Comparison of ENCODE assay signal across 9 cellular contexts in genomic region chr1:54122131-54122751, GRCh38. TPM values are rescaled to one million over a fixed set of nuclear protein-coding genes. Genes with fewer than 3 reads are reported as not detected.
DNase-seq lines count a peak whose midpoint lies in the region; ATAC-seq and TF ChIP-seq lines count a peak whose summit lies in the region.
"Had no signal": no experiment of that assay in that cellular context is flagged by ENCODE, and none has a peak within 500 bp of the region (broad histone marks: within the 10 kb centered on the region; RNA-seq: fewer than 3 reads in every experiment).

No MANE protein-coding gene starts in this region.

- no peak overlapping the region for H3K23ac ChIP-seq in trophoblast cell (ENCODE audit: low read length)

- WGBS in HUES64: 39% methylated on average over 11 of the region's 14 CpGs
- WGBS in esophagus muscularis mucosa: 66% methylated on average over 12 of the region's 14 CpGs
- WGBS in trophoblast cell (ENCODE audit: extremely low coverage, insufficient coverage, insufficient read length): no CpG with 5 or more reads among the region's 14 CpGs

- H2BK120ac ChIP-seq in trophoblast cell (ENCODE audit: insufficient read depth, low read length, poor library complexity): no peak overlapping the region

- no peak for ATAC-seq in activated T-helper 17 cell treated with anti-CD3 and anti-CD28 coated beads, Interleukin-2, amount 50 U/mL, for 72 hours (replicated peaks)
- ATAC-seq in GM18502 (IDR thresholded peaks at IDR 0.05; ENCODE audit: poor library complexity, unreplicated experiment): no peak

- no peaks in the 10 kb centered on the region for H3K27me3 Mint-ChIP-seq in activated T-helper 17 cell treated with anti-CD3 and anti-CD28 coated beads, Interleukin-2, amount 50 U/mL, for 72 hours

- H3K4ac ChIP-seq in trophoblast cell (ENCODE audit: low read depth, low read length): no peak overlapping the region

- H3K9ac ChIP-seq in HUES64 (ENCODE audit: low read depth, low read length) (no peak overlapping the region), trophoblast cell (ENCODE audit: low read length) (no peak overlapping the region)

- H3K36me3 Mint-ChIP-seq in activated T-helper 17 cell treated with anti-CD3 and anti-CD28 coated beads, Interleukin-2, amount 50 U/mL, for 72 hours (ENCODE audit: low read depth): no peaks in the 10 kb centered on the region

- no peak overlapping the region for H3K14ac ChIP-seq in trophoblast cell (ENCODE audit: low read length)

- H4K91ac ChIP-seq in trophoblast cell (ENCODE audit: low read depth, low read length): no peak overlapping the region

- H3K4me2 ChIP-seq in DOHH2 (ENCODE audit: low read length) (peak overlapping the region; percentile 22; the same call in 1 of the 2 replicates), trophoblast cell (ENCODE audit: low read length) (peak overlapping the region; percentile 54)

- no peak overlapping the region for H2BK5ac ChIP-seq in trophoblast cell (ENCODE audit: low read depth, low read length, poor library complexity)

- no peaks in the 10 kb centered on the region for H3K79me1 ChIP-seq in trophoblast cell (ENCODE audit: low read length)

- intact Hi-C loops in esophagus muscularis mucosa (cut with DNase I): loop anchor here (10.0 kb wide), 1 partner anchor 293 kb away; no protein-coding TSS in a partner anchor

- no peak overlapping the region for H2AK5ac ChIP-seq in trophoblast cell (ENCODE audit: low read length)

- H3K4me1 Mint-ChIP-seq in activated T-helper 17 cell treated with anti-CD3 and anti-CD28 coated beads, Interleukin-2, amount 50 U/mL, for 72 hours: no peaks in the 10 kb centered on the region

- H3K27me3 ChIP-seq in DOHH2 (ENCODE audit: control insufficient read depth, low read length) (peaks cover 5% of the 10 kb centered on the region; the same call in 1 of the 2 replicates), HUES64 (ENCODE audit: insufficient read depth, low read length) (peaks cover 14% of the 10 kb centered on the region), esophagus muscularis mucosa (peaks cover 0 to 9% (median 0%) of the 10 kb centered on the region in 4 donors), trophoblast cell (ENCODE audit: insufficient read depth, low read length) (no peaks in the 10 kb centered on the region)
- H3K27me3 ChIP-seq: ovary, uterus had no signal

- no peaks in the 10 kb centered on the region for H3K9me2 ChIP-seq in DOHH2 (replicated peaks; ENCODE audit: control insufficient read depth, low read length)

- DNase-seq in esophagus muscularis mucosa (ENCODE audit: extremely low spot score): no peak
- no peak for DNase-seq in trophoblast cell
- no peak for DNase-seq in GM13977 (ENCODE audit: low spot score)

- no peak overlapping the region for H2BK12ac ChIP-seq in trophoblast cell (ENCODE audit: low read length)

- H3K27ac ChIP-seq in DOHH2 (ENCODE audit: low read depth, low read length): no peak overlapping the region
- no peak overlapping the region for H3K27ac ChIP-seq in HUES64 (ENCODE audit: low read depth, low read length)
- no peak overlapping the region for H3K27ac ChIP-seq in esophagus muscularis mucosa (replicated peaks in 1 of 4)
- no peak overlapping the region for H3K27ac ChIP-seq in trophoblast cell (ENCODE audit: low read depth, low read length)
- H3K27ac ChIP-seq: ovary had no signal

- no peak overlapping the region for H4K8ac ChIP-seq in trophoblast cell (ENCODE audit: low read depth, low read length)

- H3K79me2 ChIP-seq in DOHH2 (ENCODE audit: control insufficient read depth, low read length) (no peaks in the 10 kb centered on the region), trophoblast cell (ENCODE audit: control insufficient read depth, insufficient read depth, low read length, poor library complexity) (no peaks in the 10 kb centered on the region)

- TF ChIP-seq POLR2A in esophagus muscularis mucosa (IDR thresholded peaks at IDR 0.05; ENCODE audit: low read depth): no peak

- H3K9me3 ChIP-seq in DOHH2 (ENCODE audit: control insufficient read depth, insufficient read depth, low read length) (no peaks in the 10 kb centered on the region), HUES64 (ENCODE audit: insufficient read depth, low read depth, low read length) (no peaks in the 10 kb centered on the region), esophagus muscularis mucosa (no peaks in the 10 kb centered on the region), trophoblast cell (ENCODE audit: insufficient read depth, low read depth, low read length) (peaks cover 8% of the 10 kb centered on the region)
- H3K9me3 ChIP-seq: ovary, uterus had no signal

- H4K20me1 ChIP-seq in DOHH2 (ENCODE audit: control insufficient read depth, insufficient read depth, low read depth, low read length): no peaks in the 10 kb centered on the region

- in situ Hi-C loops in GM13977 (cut with MboI; ENCODE audit: low pct_unique_long_range_greater_than_20kb, low sequenced_read_pairs, unreplicated experiment): loop anchor here (25.0 kb wide), 1 partner anchor 365 kb away; no protein-coding TSS in a partner anchor

- no peak overlapping the region for H3K4me3 Mint-ChIP-seq in activated T-helper 17 cell treated with anti-CD3 and anti-CD28 coated beads, Interleukin-2, amount 50 U/mL, for 72 hours

- H3F3A ChIP-seq in DOHH2 (ENCODE audit: control insufficient read depth, insufficient read depth): no peaks in the 10 kb centered on the region

- no peak for TF ChIP-seq EP300 in esophagus muscularis mucosa (IDR thresholded peaks at IDR 0.05)

- TF ChIP-seq CTCF in DOHH2 (IDR thresholded peaks at IDR 0.05; ENCODE audit: low read depth, low read length, poor library complexity, severe bottlenecking): no peak
- TF ChIP-seq CTCF in esophagus muscularis mucosa (IDR thresholded peaks at IDR 0.05): no peak
- no peak for TF ChIP-seq CTCF in GM13977 (IDR thresholded peaks at IDR 0.05; ENCODE audit: extremely low read depth, insufficient read depth, missing control alignments)

- H3K18ac ChIP-seq in trophoblast cell (ENCODE audit: low read length): no peak overlapping the region

- H3K4me1 ChIP-seq in DOHH2 (ENCODE audit: control insufficient read depth, low read length) (peaks cover 2% of the 10 kb centered on the region; the same call in 1 of the 2 replicates), HUES64 (ENCODE audit: insufficient read depth, low read length) (peaks cover 15% of the 10 kb centered on the region), esophagus muscularis mucosa (peaks cover 8 to 14% (median 13%) of the 10 kb centered on the region in 4 donors), trophoblast cell (ENCODE audit: control insufficient read depth in 1 of 2, insufficient read depth in 2 of 2, low read length in 2 of 2) (peaks cover 0 to 3% of the 10 kb centered on the region in 2 experiments)
- H3K4me1 ChIP-seq: uterus had no signal

- no peaks in the 10 kb centered on the region for H3K9me3 Mint-ChIP-seq in activated T-helper 17 cell treated with anti-CD3 and anti-CD28 coated beads, Interleukin-2, amount 50 U/mL, for 72 hours

- no peak overlapping the region for H3K4me3 ChIP-seq in DOHH2 (ENCODE audit: low read length)
- peak overlapping the region; percentile 41 for H3K4me3 ChIP-seq in HUES64 (ENCODE audit: low read length)
- peak overlapping the region in 3 of 4 donors; percentile 29 to 47 (median 31) for H3K4me3 ChIP-seq in esophagus muscularis mucosa
- H3K4me3 ChIP-seq in trophoblast cell (ENCODE audit: low read depth, low read length): no peak overlapping the region
- H3K4me3 ChIP-seq: ovary had no signal

- H3K27ac Mint-ChIP-seq in activated T-helper 17 cell treated with anti-CD3 and anti-CD28 coated beads, Interleukin-2, amount 50 U/mL, for 72 hours: no peak overlapping the region

- H4K12ac ChIP-seq in trophoblast cell (ENCODE audit: low read depth, low read length): no peak overlapping the region

- H3K36me3 ChIP-seq in DOHH2 (ENCODE audit: control insufficient read depth, low read length) (no peaks in the 10 kb centered on the region), HUES64 (ENCODE audit: insufficient read depth, low read length) (no peaks in the 10 kb centered on the region), esophagus muscularis mucosa (no peaks in the 10 kb centered on the region), trophoblast cell (ENCODE audit: control insufficient read depth in 1 of 2, insufficient read depth in 2 of 2, low read length in 2 of 2) (no peaks in the 10 kb centered on the region)
- H3K36me3 ChIP-seq: ovary, uterus had no signal

- H2AFZ ChIP-seq in trophoblast cell (ENCODE audit: insufficient read depth, low read length, poor library complexity): no peak overlapping the region

RNA-seq across cellular contexts. Expression of gene CDCP2, which starts 30.6 kb away (rescaled TPM):
- not detected for polyA plus RNA-seq in HUES64 (2013, experiment 1 of 2)
- polyA plus RNA-seq in HUES64 (2013, experiment 2 of 2): not detected
- total RNA-seq in esophagus muscularis mucosa: under 1 TPM in 3 of 4 donors, not detected in 1; 0.26 to 0.40 (median 0.33) TPM
- polyA plus RNA-seq in trophoblast cell (2013): not detected in 2 replicates
- total RNA-seq in activated T-helper 17 cell treated with anti-CD3 and anti-CD28 coated beads, Interleukin-2, amount 50 U/mL, for 72 hours: under 1 TPM in 1 of 2 donors, not detected in 1; 0.16 TPM

Comparison
In these comparisons a context has a peak if more than half of its experiments do, and no peak if none do; other contexts are left out.
1. H3K4me3 ChIP-seq: peak in HUES64 (single experiment) and esophagus muscularis mucosa (3 of 4); none in DOHH2 (single experiment) and trophoblast cell (single experiment).